19 cellular contexts compared by ENCODE assay signal in the genomic region with DNA sequence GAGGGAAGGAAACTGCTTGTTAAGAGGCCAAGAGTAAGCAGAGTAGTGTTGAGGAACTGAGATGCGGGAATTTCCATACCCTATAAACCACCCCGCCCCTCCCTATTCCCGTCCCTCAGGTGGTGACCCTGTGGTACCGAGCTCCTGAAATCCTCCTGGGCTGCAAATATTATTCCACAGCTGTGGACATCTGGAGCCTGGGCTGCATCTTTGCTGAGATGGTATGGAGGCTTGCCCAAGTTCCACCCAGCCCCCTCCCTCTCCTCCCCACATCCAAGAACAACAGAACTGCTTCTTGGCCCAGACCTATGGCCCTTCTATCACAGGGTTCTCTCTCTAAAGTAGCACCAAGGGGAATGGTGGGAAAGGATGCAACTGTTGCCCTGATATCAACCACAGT. TPM values are rescaled to one million over a fixed set of nuclear protein-coding genes. Genes with fewer than 3 reads are reported as not detected.
A peak's percentile ranks its signal among the peaks of the same experiment; 100 is the strongest.
DNase-seq lines count a peak whose midpoint lies in the region; ATAC-seq and TF ChIP-seq lines count a peak whose summit lies in the region.
"Had no signal": no experiment of that assay in that cellular context is flagged by ENCODE, and none has a peak within 500 bp of the region (broad histone marks: within the 10 kb centered on the region; RNA-seq: fewer than 3 reads in every experiment).

No MANE protein-coding gene starts in this region.

- H2AFZ ChIP-seq in Loucy (ENCODE audit: low read length) = no peak overlapping the region

- H3K27ac ChIP-seq in testis = no peak overlapping the region
- H3K27ac ChIP-seq: KMS-11, SJSA1 had no signal

- peak overlapping the region; percentile 93 for H3K4me2 ChIP-seq in Loucy (ENCODE audit: low read depth, low read length, poor library complexity, severe bottlenecking)
- H3K4me2 ChIP-seq: KMS-11 had no signal

- no peaks in the 10 kb centered on the region for H3K27me3 Mint-ChIP-seq in activated T-cell treated with anti-CD3 and anti-CD28 coated beads, Interleukin-2, amount 50 U/mL, for 24 hours
- H3K27me3 Mint-ChIP-seq in glutamatergic neuron (ENCODE audit: unreplicated experiment) = peaks cover 6% of the 10 kb centered on the region

- H3K9me3 ChIP-seq in Loucy (ENCODE audit: insufficient read depth, low read depth, low read length) = no peaks in the 10 kb centered on the region
- H3K9me3 ChIP-seq in testis = no peaks in the 10 kb centered on the region
- H3K9me3 ChIP-seq: SJSA1 had no signal

- no peak overlapping the region for H3K9ac ChIP-seq in Loucy (ENCODE audit: low read depth, low read length, poor library complexity, severe bottlenecking)
- H3K9ac ChIP-seq: KMS-11 had no signal

- H3K36me3 Mint-ChIP-seq in activated T-cell treated with anti-CD3 and anti-CD28 coated beads, Interleukin-2, amount 50 U/mL, for 24 hours (ENCODE audit: low read depth) = peaks cover 35% of the 10 kb centered on the region
- no peaks in the 10 kb centered on the region for H3K36me3 Mint-ChIP-seq in glutamatergic neuron (ENCODE audit: unreplicated experiment)

- no peak overlapping the region for H3K4me3 ChIP-seq in Loucy (ENCODE audit: low read length, poor library complexity, severe bottlenecking)
- H3K4me3 ChIP-seq in testis = no peak overlapping the region
- H3K4me3 ChIP-seq: SJSA1 had no signal

- H3K4me1 ChIP-seq in Loucy (ENCODE audit: insufficient read depth, low read length, poor library complexity, severe bottlenecking) (peaks cover 28% of the 10 kb centered on the region), testis (peaks cover 29% of the 10 kb centered on the region)

- intact Hi-C loops in testis (cut with DNase I; ENCODE audit: low total_unique reads) = no loop called here

- no peaks in the 10 kb centered on the region for H3K9me3 Mint-ChIP-seq in activated T-cell treated with anti-CD3 and anti-CD28 coated beads, Interleukin-2, amount 50 U/mL, for 24 hours
- H3K9me3 Mint-ChIP-seq in glutamatergic neuron (ENCODE audit: unreplicated experiment) = peaks cover 8% of the 10 kb centered on the region
- H3K9me3 Mint-ChIP-seq: H9 had no signal

- peaks cover 44% of the 10 kb centered on the region for H3K79me2 ChIP-seq in Loucy (ENCODE audit: insufficient read depth, low read length)

- ATAC-seq in HG02884 (IDR thresholded peaks at IDR 0.05; ENCODE audit: unreplicated experiment) (no peak), HG03342 (IDR thresholded peaks at IDR 0.05; ENCODE audit: unreplicated experiment) (no peak)
- ATAC-seq: Panc1 had no signal

- no peaks in the 10 kb centered on the region for H3K9me2 ChIP-seq in Loucy (replicated peaks; ENCODE audit: low read depth, low read length)

- no peak for DNase-seq in activated T-cell treated with anti-CD3 and anti-CD28 coated beads, Interleukin-2, amount 50 U/mL, for 24 hours
- no peak for DNase-seq in activated T-cell treated with anti-CD3 and anti-CD28 coated beads, Interleukin-2, amount 50 U/mL, for 1 hour
- no peak for DNase-seq in glutamatergic neuron
- peak; percentile 54 for DNase-seq in testis
- DNase-seq in stimulated activated naive CD4-positive, alpha-beta T cell (lab: John Stamatoyannopoulos, UW) = no peak
- DNase-seq: H9; NCI-H1105; NCI-H146; NCI-H2029 treated with DMSO at 0.1 percent for 48 hours; NCI-H226; NCI-H510A treated with DMSO at 0.1 percent for 48 hours; NCI-H774; NK-92 treated with Interleukin-12 subunit alpha and Interleukin-12 subunit beta, amount 100 ng/mL, for 24 hours had no signal

- H3F3A ChIP-seq in Loucy (ENCODE audit: low read depth) = no peaks in the 10 kb centered on the region

- 53 to 90% methylated on average over 4 of the region's 4 CpGs for WGBS in testis, 2 donors

- peak overlapping the region; percentile 26 for H3K27ac Mint-ChIP-seq in activated T-cell treated with anti-CD3 and anti-CD28 coated beads, Interleukin-2, amount 50 U/mL, for 24 hours
- no peak overlapping the region for H3K27ac Mint-ChIP-seq in glutamatergic neuron (ENCODE audit: unreplicated experiment)
- H3K27ac Mint-ChIP-seq: H9 had no signal

- TF ChIP-seq POLR2A in testis (IDR thresholded peaks at IDR 0.05) = no peak

- no peaks in the 10 kb centered on the region for H3K27me3 ChIP-seq in Loucy (ENCODE audit: insufficient read depth, low read length, poor library complexity, severe bottlenecking)
- H3K27me3 ChIP-seq in testis = no peaks in the 10 kb centered on the region
- H3K27me3 ChIP-seq: SJSA1 had no signal

- H3K36me3 ChIP-seq in Loucy (ENCODE audit: insufficient read depth, low read length) (no peaks in the 10 kb centered on the region), testis (ENCODE audit: low read depth, missing control alignments) (no peaks in the 10 kb centered on the region)

- TF ChIP-seq CTCF in Loucy (conservative IDR thresholded peaks at IDR 0.05; ENCODE audit: low read length) (no peak), glutamatergic neuron (IDR thresholded peaks at IDR 0.05; ENCODE audit: partially characterized antibody, unreplicated experiment) (no peak), testis (IDR thresholded peaks at IDR 0.05) (no peak)

- peaks cover 14% of the 10 kb centered on the region for H4K20me1 ChIP-seq in Loucy (ENCODE audit: insufficient read depth, low read length, poor library complexity, severe bottlenecking)

- H3K4me3 Mint-ChIP-seq in activated T-cell treated with anti-CD3 and anti-CD28 coated beads, Interleukin-2, amount 50 U/mL, for 24 hours = no peak overlapping the region
- H3K4me3 Mint-ChIP-seq in glutamatergic neuron (ENCODE audit: unreplicated experiment) = peak overlapping the region; percentile 62
- H3K4me3 Mint-ChIP-seq: H9 had no signal

- H3K4me1 Mint-ChIP-seq in activated T-cell treated with anti-CD3 and anti-CD28 coated beads, Interleukin-2, amount 50 U/mL, for 24 hours (ENCODE audit: low read depth) = peaks cover 38% of the 10 kb centered on the region
- peaks cover 12% of the 10 kb centered on the region for H3K4me1 Mint-ChIP-seq in glutamatergic neuron (ENCODE audit: low read depth, unreplicated experiment)

RNA-seq across cellular contexts. Expression of gene CDK2, which starts 2.7 kb away (rescaled TPM):
- total RNA-seq in glutamatergic neuron (ENCODE audit: unreplicated experiment) = 20.5 TPM
- 10 to 100 TPM; 16.5 to 20.3 TPM for total RNA-seq in testis
- polyA plus RNA-seq in testis (ENCODE audit: insufficient read depth, low read depth, low replicate concordance) = 19.8 TPM

RNA-seq across cellular contexts. Expression of gene PMEL, which starts 3.5 kb away (rescaled TPM):
- total RNA-seq in glutamatergic neuron (ENCODE audit: unreplicated experiment) = 851 TPM
- total RNA-seq in testis = 10 to 100 TPM in 1 of 2 donors, 1 to 10 TPM in 1; 8.9 to 11.1 TPM
- 8.2 TPM for polyA plus RNA-seq in testis (ENCODE audit: insufficient read depth, low read depth, low replicate concordance)

RNA-seq across cellular contexts. Expression of gene RAB5B, which starts 4.5 kb away (rescaled TPM):
- total RNA-seq in glutamatergic neuron (ENCODE audit: unreplicated experiment) = 170 TPM
- 100 to 1,000 TPM; 144 to 198 TPM for total RNA-seq in testis
- 139 TPM for polyA plus RNA-seq in testis (ENCODE audit: insufficient read depth, low read depth, low replicate concordance)

RNA-seq across cellular contexts. Expression of gene SUOX, which starts 27.7 kb away (rescaled TPM):
- 23.9 TPM for total RNA-seq in glutamatergic neuron (ENCODE audit: unreplicated experiment)
- 10 to 100 TPM in 1 of 2 donors, 1 to 10 TPM in 1; 9.5 to 14.3 TPM for total RNA-seq in testis
- 14.1 TPM for polyA plus RNA-seq in testis (ENCODE audit: insufficient read depth, low read depth, low replicate concordance)

RNA-seq across cellular contexts. Expression of gene DGKA, which starts 38.4 kb away (rescaled TPM):
- 57.5 TPM for total RNA-seq in glutamatergic neuron (ENCODE audit: unreplicated experiment)
- 10 to 100 TPM; 28.9 to 40.4 TPM for total RNA-seq in testis
- polyA plus RNA-seq in testis (ENCODE audit: insufficient read depth, low read depth, low replicate concordance) = 40.3 TPM

Comparison
In these comparisons a context has a peak if more than half of its experiments do, and no peak if none do; other contexts are left out.
1. RNA of gene PMEL, which starts 3.5 kb away (total RNA-seq): 851 TPM in glutamatergic neuron (single experiment); 8.9 to 11.1 TPM in testis; every median in the first group is over 10 times any median in the second.